Comparison of ENCODE assay signal across 1 cellular context in genomic region chr17:7845359-7846062, GRCh38.
TF ChIP-seq lines count a peak whose summit lies in the region.

No MANE protein-coding gene starts in this region.

TF ChIP-seq in K562, 482 proteins besides CTCF, POLR2A, EP300 and RAD21:
- no peak for TF ChIP-seq ZNF263 (CRISPR knock-in tag; IDR thresholded peaks at IDR 0.05; ENCODE audit: borderline replicate concordance)
- TF ChIP-seq SMAD4 (CRISPR knock-in tag; conservative IDR thresholded peaks at IDR 0.05) = no peak
- no peak for TF ChIP-seq HDAC3 (IDR thresholded peaks at IDR 0.05; ENCODE audit: borderline replicate concordance, partially characterized antibody)
- no peak for TF ChIP-seq MCM2 (IDR thresholded peaks at IDR 0.05; ENCODE audit: low read depth)
- TF ChIP-seq PHF21A (IDR thresholded peaks at IDR 0.05; ENCODE audit: borderline replicate concordance, low read depth) = no peak
- TF ChIP-seq TFAP4 (CRISPR knock-in tag; IDR thresholded peaks at IDR 0.05; ENCODE audit: borderline replicate concordance) = no peak
- TF ChIP-seq ASH1L (IDR thresholded peaks at IDR 0.05; ENCODE audit: borderline replicate concordance, low read depth, partially characterized antibody) = no peak
- no peak for TF ChIP-seq RERE (CRISPR knock-in tag; IDR thresholded peaks at IDR 0.05; ENCODE audit: borderline replicate concordance)
